8 cellular contexts compared by ENCODE assay signal in genomic region chr19:45469835-45470146, GRCh38. TPM values are rescaled to one million over a fixed set of nuclear protein-coding genes. Genes with fewer than 3 reads are reported as not detected.
A peak's percentile ranks its signal among the peaks of the same experiment; 100 is the strongest.
DNase-seq lines count a peak whose midpoint lies in the region; ATAC-seq, FAIRE-seq and TF ChIP-seq lines count a peak whose summit lies in the region.

No MANE protein-coding gene starts in this region.

- H3K36me3 Mint-ChIP-seq in activated CD4-positive, alpha-beta T cell treated with anti-CD3 and anti-CD28 coated beads, Interleukin-2, amount 10 ng/mL, durations not matched to agents 24 days and 14 days (ENCODE audit: low read depth) = peaks cover 30% of the 10 kb centered on the region

- no peaks in the 10 kb centered on the region for H3K9me3 Mint-ChIP-seq in activated CD4-positive, alpha-beta T cell treated with anti-CD3 and anti-CD28 coated beads, Interleukin-2, amount 10 ng/mL, durations not matched to agents 24 days and 14 days

- peak overlapping the region; percentile 86 for H3K4me3 Mint-ChIP-seq in activated CD4-positive, alpha-beta T cell treated with anti-CD3 and anti-CD28 coated beads, Interleukin-2, amount 10 ng/mL, durations not matched to agents 24 days and 14 days

- H3K4me1 ChIP-seq in pancreas = peaks cover 0 to 13% (median 9%) of the 10 kb centered on the region in 3 donors

- no peaks in the 10 kb centered on the region for H3K27me3 ChIP-seq in pancreas

- no peaks in the 10 kb centered on the region for H3K36me3 ChIP-seq in pancreas

- H3K27ac ChIP-seq in pancreas = peak overlapping the region; percentile 89 to 96 (median 94)

- H3K4me3 ChIP-seq in fibroblast of the aortic adventitia (ENCODE audit: low read depth, low read length) = peak overlapping the region; percentile 90
- peak overlapping the region; percentile 33 to 64 (median 54) for H3K4me3 ChIP-seq in pancreas

- H3K27ac Mint-ChIP-seq in activated CD4-positive, alpha-beta T cell treated with anti-CD3 and anti-CD28 coated beads, Interleukin-2, amount 10 ng/mL, durations not matched to agents 24 days and 14 days = peak overlapping the region; percentile 94

- peaks cover 49% of the 10 kb centered on the region for H3K27me3 Mint-ChIP-seq in activated CD4-positive, alpha-beta T cell treated with anti-CD3 and anti-CD28 coated beads, Interleukin-2, amount 10 ng/mL, durations not matched to agents 24 days and 14 days

- 0 to 1% methylated on average over 14 of the region's 14 CpGs for WGBS in pancreas, 2 donors

- TF ChIP-seq CTCF in fibroblast of the aortic adventitia (IDR thresholded peaks at IDR 0.05; ENCODE audit: insufficient read depth, low read length) = no peak
- TF ChIP-seq CTCF in pancreas (IDR thresholded peaks at IDR 0.05) = no peak

- no peaks in the 10 kb centered on the region for H3K9me3 ChIP-seq in pancreas

- intact Hi-C loops in activated CD4-positive, alpha-beta T cell treated with anti-CD3 and anti-CD28 coated beads, Interleukin-2, amount 10 ng/mL, durations not matched to agents 24 days and 14 days (cut with micrococcal nuclease) = loop anchor here (1.0 kb wide), 2 partner anchors 9 to 19 kb away; no protein-coding TSS in a partner anchor
- intact Hi-C loops in pancreas (cut with DNase I) = loop anchor here in 1 of 3 donors (5.0 kb wide), 1 partner anchor 32 kb away; no protein-coding TSS in a partner anchor

- ATAC-seq in pancreas (peak in 1 of 4 donors; percentile 51), HG02970 (IDR thresholded peaks at IDR 0.05; ENCODE audit: low FRiP score, unreplicated experiment) (no peak)

- H3K4me1 Mint-ChIP-seq in activated CD4-positive, alpha-beta T cell treated with anti-CD3 and anti-CD28 coated beads, Interleukin-2, amount 10 ng/mL, durations not matched to agents 24 days and 14 days = peaks cover 30% of the 10 kb centered on the region

- DNase-seq in NCI-H1694 (lab: John Stamatoyannopoulos, UW) (peak; percentile 66), NCI-H1694 treated with DMSO at 0.1 percent for 48 hours (lab: John Stamatoyannopoulos, UW) (no peak), HuH-7 (ENCODE audit: low spot score) (peak; percentile 87), fibroblast of the aortic adventitia (ENCODE audit: low read depth) (no peak), pancreas (no peak)
- DNase-seq in activated CD4-positive, alpha-beta T cell treated with anti-CD3 and anti-CD28 coated beads, Interleukin-2, amount 10 ng/mL, durations not matched to agents 24 days and 14 days = no peak
- DNase-seq in NK-92 treated with Interleukin-12 subunit alpha and Interleukin-12 subunit beta, amount 100 ng/mL, for 24 hours (lab: John Stamatoyannopoulos, UW) = no peak

- FAIRE-seq in pancreas (lab: Jason Lieb, UNC) = no peak

RNA-seq across cellular contexts. Expression of gene FOSB, which starts 2.0 kb away (rescaled TPM):
- total RNA-seq in activated CD4-positive, alpha-beta T cell treated with anti-CD3 and anti-CD28 coated beads, Interleukin-2, amount 10 ng/mL, durations not matched to agents 24 days and 14 days = 11.3 TPM in 2 replicates
- 0.33 and 0.81 TPM in 2 replicates for total RNA-seq in fibroblast of the aortic adventitia (ENCODE audit: low replicate concordance)
- 10 to 100 TPM in 1 of 6 donors, 1 to 10 TPM in 3, under 1 TPM in 2; 0.79 to 17.0 (median 5.7) TPM for total RNA-seq in pancreas
- polyA plus RNA-seq in pancreas = 10 to 100 TPM; 12.9 to 21.6 TPM

RNA-seq across cellular contexts. Expression of gene RTN2, which starts 27.1 kb away (rescaled TPM):
- 2.6 and 2.8 TPM in 2 replicates for total RNA-seq in activated CD4-positive, alpha-beta T cell treated with anti-CD3 and anti-CD28 coated beads, Interleukin-2, amount 10 ng/mL, durations not matched to agents 24 days and 14 days
- total RNA-seq in fibroblast of the aortic adventitia (ENCODE audit: low replicate concordance) (5.7 and 26.8 TPM in 2 replicates), pancreas (1 to 10 TPM; 2.1 to 6.3 (median 3.2) TPM)
- 1 to 10 TPM; 4.4 to 9.5 TPM for polyA plus RNA-seq in pancreas

RNA-seq across cellular contexts. Expression of gene PPM1N, which starts 28.5 kb away (rescaled TPM):
- total RNA-seq in activated CD4-positive, alpha-beta T cell treated with anti-CD3 and anti-CD28 coated beads, Interleukin-2, amount 10 ng/mL, durations not matched to agents 24 days and 14 days = 1.3 and 1.9 TPM in 2 replicates
- total RNA-seq in fibroblast of the aortic adventitia (ENCODE audit: low replicate concordance) (0.99 and 2.4 TPM in 2 replicates), pancreas (under 1 TPM; 0.22 to 0.41 (median 0.30) TPM)
- 1 to 10 TPM in 1 of 2 donors, under 1 TPM in 1; 0.53 to 2.1 TPM for polyA plus RNA-seq in pancreas

RNA-seq across cellular contexts. Expression of gene VASP, which starts 37.5 kb away (rescaled TPM):
- 215 and 219 TPM in 2 replicates for total RNA-seq in activated CD4-positive, alpha-beta T cell treated with anti-CD3 and anti-CD28 coated beads, Interleukin-2, amount 10 ng/mL, durations not matched to agents 24 days and 14 days
- total RNA-seq in fibroblast of the aortic adventitia (ENCODE audit: low replicate concordance) (31.6 and 33.3 TPM in 2 replicates), pancreas (10 to 100 TPM; 12.5 to 49.3 (median 25.1) TPM)
- polyA plus RNA-seq in pancreas = 10 to 100 TPM; 32.7 to 34.3 TPM

RNA-seq across cellular contexts. Expression of gene ERCC1, which starts 46.1 kb away (rescaled TPM):
- total RNA-seq in activated CD4-positive, alpha-beta T cell treated with anti-CD3 and anti-CD28 coated beads, Interleukin-2, amount 10 ng/mL, durations not matched to agents 24 days and 14 days = 123 and 124 TPM in 2 replicates
- 109 and 111 TPM in 2 replicates for total RNA-seq in fibroblast of the aortic adventitia (ENCODE audit: low replicate concordance)
- 10 to 100 TPM; 28.9 to 33.5 (median 32.9) TPM for total RNA-seq in pancreas
- polyA plus RNA-seq in pancreas = 10 to 100 TPM; 35.3 to 42.3 TPM

Comparison
In these comparisons a context has a peak if more than half of its experiments do, and no peak if none do; other contexts are left out.
1. DNase-seq: peak in NCI-H1694 (single experiment) and HuH-7 (single experiment); none in NCI-H1694 treated with DMSO at 0.1 percent for 48 hours (single experiment), activated CD4-positive, alpha-beta T cell treated with anti-CD3 and anti-CD28 coated beads, Interleukin-2, amount 10 ng/mL, durations not matched to agents 24 days and 14 days (single experiment), fibroblast of the aortic adventitia (single experiment), pancreas (0 of 6) and NK-92 treated with Interleukin-12 subunit alpha and Interleukin-12 subunit beta, amount 100 ng/mL, for 24 hours (single experiment).